Comparison of ENCODE assay signal across 16 cellular contexts in the genomic region with DNA sequence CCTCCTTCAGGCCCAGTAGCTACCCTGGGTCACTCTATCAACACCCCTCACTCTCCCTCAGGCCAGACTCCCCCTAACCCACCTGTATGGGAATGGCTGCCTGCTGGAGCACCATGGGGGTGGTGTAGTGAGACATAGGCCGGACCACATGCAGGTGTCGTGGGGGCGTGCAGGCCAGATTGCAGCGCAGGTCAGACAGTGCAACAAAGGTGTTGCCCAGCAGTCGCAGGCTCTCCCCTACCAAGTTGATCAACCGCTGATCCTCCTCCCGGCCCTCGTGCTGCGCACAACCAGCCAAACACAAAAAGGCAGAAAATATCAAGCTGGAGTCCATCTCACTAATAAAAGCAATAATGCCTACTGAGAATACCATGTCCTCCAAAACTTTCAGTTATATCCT.
"Had no signal": no experiment of that assay in that cellular context is flagged by ENCODE, and none has a peak within 500 bp of the region (broad histone marks: within the 10 kb centered on the region; RNA-seq: fewer than 3 reads in every experiment).

No MANE protein-coding gene starts in this region.

- H3K27ac Mint-ChIP-seq: activated B cell treated with CpG ODN at 0.5 μM for 24 hours, endodermal cell, progenitor cell of endocrine pancreas had no signal

- H3K27me3 Mint-ChIP-seq: activated B cell treated with CpG ODN at 0.5 μM for 24 hours; activated naive CD4-positive, alpha-beta T cell treated with anti-CD3 and anti-CD28 coated beads, Interleukin-2, amount 10 ng/mL, durations not matched to agents 7 days and 5 days; progenitor cell of endocrine pancreas had no signal

- H3K9me3 Mint-ChIP-seq: activated B cell treated with CpG ODN at 0.5 μM for 24 hours; activated naive CD4-positive, alpha-beta T cell treated with anti-CD3 and anti-CD28 coated beads, Interleukin-2, amount 10 ng/mL, durations not matched to agents 7 days and 5 days; endodermal cell had no signal

- H3K27me3 ChIP-seq: brain microvascular endothelial cell had no signal

- H3K27ac ChIP-seq: brain microvascular endothelial cell had no signal

- H3K4me1 Mint-ChIP-seq: endodermal cell had no signal

- H3K4me3 Mint-ChIP-seq: activated B cell treated with CpG ODN at 0.5 μM for 24 hours; activated naive CD4-positive, alpha-beta T cell treated with anti-CD3 and anti-CD28 coated beads, Interleukin-2, amount 10 ng/mL, durations not matched to agents 7 days and 5 days; endodermal cell had no signal

- DNase-seq: activated B cell treated with CpG ODN at 0.5 μM for 24 hours; activated CD4-positive, alpha-beta T cell treated with anti-CD3 and anti-CD28 coated beads, Interleukin-2, amount 50 U/mL, for 1 hour; activated CD8-positive, alpha-beta memory T cell treated with anti-CD3 and anti-CD28 coated beads, Interleukin-2, amount 50 U/mL, for 48 hours; activated naive CD4-positive, alpha-beta T cell treated with anti-CD3 and anti-CD28 coated beads, Interleukin-2, amount 10 ng/mL, durations not matched to agents 7 days and 5 days; amniotic stem cell; brain microvascular endothelial cell; cerebellar nuclear complex; dermis blood vessel endothelial cell; endodermal cell; hippocampal formation; kidney glomerular epithelial cell; nucleus accumbens; small intestine; substantia nigra; trophoblast cell had no signal
